In genomic region chr18:95580-95979, GRCh38 we compare ENCODE assay signal across 17 cellular contexts. TPM values are rescaled to one million over a fixed set of nuclear protein-coding genes. Genes with fewer than 3 reads are reported as not detected.
"Had no signal": no experiment of that assay in that cellular context is flagged by ENCODE, and none has a peak within 500 bp of the region (broad histone marks: within the 10 kb centered on the region; RNA-seq: fewer than 3 reads in every experiment).

No MANE protein-coding gene starts in this region.

RNA-seq across cellular contexts. Expression of gene TUBB8B, which starts 46.2 kb away (rescaled TPM):
- total RNA-seq: dermis microvascular lymphatic vessel endothelial cell; epithelial cell of proximal tubule; esophagus muscularis mucosa; fibroblast of lung; heart left ventricle; hepatocyte; kidney; left lung; lower leg skin; lung microvascular endothelial cell; mucosa of gallbladder; naive thymus-derived CD8-positive, alpha-beta T cell; neural crest cell; omental fat pad; right atrium auricular region; sciatic nerve; skeletal muscle tissue had no signal
- polyA plus RNA-seq: heart left ventricle; naive thymus-derived CD8-positive, alpha-beta T cell had no signal
